8 cellular contexts compared by ENCODE assay signal in the genomic region with DNA sequence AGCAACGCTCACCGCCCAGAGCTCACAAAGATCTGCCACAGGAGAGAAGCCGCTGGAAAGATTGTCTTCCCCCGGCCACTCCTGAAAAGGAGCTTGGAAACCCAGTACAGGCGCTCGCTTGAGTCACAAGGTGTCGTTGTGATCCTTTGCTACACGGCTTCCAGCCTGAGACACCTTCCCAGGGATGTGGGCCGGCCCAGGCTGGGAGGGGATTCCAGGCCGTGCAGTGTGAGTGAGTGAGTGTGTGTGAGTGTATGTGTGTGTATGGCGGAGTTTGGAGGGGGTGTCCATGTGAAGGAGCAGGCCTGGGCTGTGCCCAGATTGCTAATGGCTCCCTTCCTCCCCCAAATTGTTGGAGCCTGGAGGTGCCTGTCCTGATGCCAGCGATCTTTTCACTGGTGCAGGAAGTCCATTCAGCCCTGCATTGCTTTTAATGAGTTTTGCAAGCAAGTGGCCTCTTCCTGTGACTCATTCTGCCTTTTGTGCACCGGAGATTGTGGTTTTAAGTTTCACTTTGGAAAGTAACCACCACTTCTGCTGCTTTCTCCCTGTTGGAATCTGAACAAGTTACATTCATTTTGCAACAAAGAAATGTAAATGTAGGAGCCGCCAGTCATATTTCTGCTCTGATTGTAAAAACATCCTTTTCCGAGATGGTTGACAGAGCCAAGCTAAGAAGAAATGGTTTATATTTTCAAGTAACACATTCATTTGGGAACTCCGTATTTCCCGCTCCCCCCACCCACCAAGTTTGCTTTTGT.
A peak's percentile ranks its signal among the peaks of the same experiment; 100 is the strongest.
DNase-seq lines count a peak whose midpoint lies in the region; ATAC-seq and TF ChIP-seq lines count a peak whose summit lies in the region.

No MANE protein-coding gene starts in this region.

- peaks cover 14% of the 10 kb centered on the region for H3K9me3 Mint-ChIP-seq in activated T-helper 1 cell treated with anti-CD3 and anti-CD28 coated beads, Interleukin-12 subunit alpha, Interleukin-12 subunit beta, Interleukin-2, Interleukin-4 antibody, amounts not matched to agents 30 ng/mL and 10 ng/mL and 1 ng/mL, durations not matched to agents 14 hours and 24 hours and 36 hours
- peaks cover 15% of the 10 kb centered on the region for H3K9me3 Mint-ChIP-seq in nephron progenitor cell

- H3K36me3 ChIP-seq in OCI-LY7 (ENCODE audit: insufficient read depth, low read length) (peaks cover 33% of the 10 kb centered on the region), suprapubic skin (peaks cover 8% of the 10 kb centered on the region)

- H3K9me2 ChIP-seq in OCI-LY7 (ENCODE audit: insufficient read depth, low read length): no peaks in the 10 kb centered on the region

- H3K4me1 ChIP-seq in OCI-LY7 (ENCODE audit: insufficient read depth, low read length, poor library complexity, severe bottlenecking): peaks cover 55% of the 10 kb centered on the region
- H3K4me1 ChIP-seq in suprapubic skin: peaks cover 25% of the 10 kb centered on the region

- peak overlapping the region; percentile 75 for H3K27ac Mint-ChIP-seq in activated T-helper 1 cell treated with anti-CD3 and anti-CD28 coated beads, Interleukin-12 subunit alpha, Interleukin-12 subunit beta, Interleukin-2, Interleukin-4 antibody, amounts not matched to agents 30 ng/mL and 10 ng/mL and 1 ng/mL, durations not matched to agents 14 hours and 24 hours and 36 hours
- H3K27ac Mint-ChIP-seq in nephron progenitor cell: peak overlapping the region; percentile 87

- peak overlapping the region; percentile 81 for H3K27ac ChIP-seq in OCI-LY7 (ENCODE audit: low read depth, low read length, poor library complexity, severe bottlenecking)
- peak overlapping the region; percentile 26 for H3K27ac ChIP-seq in suprapubic skin

- H3K4me1 Mint-ChIP-seq in activated T-helper 1 cell treated with anti-CD3 and anti-CD28 coated beads, Interleukin-12 subunit alpha, Interleukin-12 subunit beta, Interleukin-2, Interleukin-4 antibody, amounts not matched to agents 30 ng/mL and 10 ng/mL and 1 ng/mL, durations not matched to agents 14 hours and 24 hours and 36 hours (ENCODE audit: low read depth): peaks cover 44% of the 10 kb centered on the region
- peaks cover 28% of the 10 kb centered on the region for H3K4me1 Mint-ChIP-seq in nephron progenitor cell

- WGBS in suprapubic skin: 4% methylated on average over 17 of the region's 17 CpGs

- no TSS peak for BruUV-seq in OCI-LY7 (replicated peaks; lab: Mats Ljungman, UMichigan)

- H3K9me3 ChIP-seq in OCI-LY7 (ENCODE audit: low read length) (peaks cover 9% of the 10 kb centered on the region; the same call in 1 of the 2 replicates), suprapubic skin (no peaks in the 10 kb centered on the region)

- peak overlapping the region; percentile 76 for H3K4me3 Mint-ChIP-seq in activated T-helper 1 cell treated with anti-CD3 and anti-CD28 coated beads, Interleukin-12 subunit alpha, Interleukin-12 subunit beta, Interleukin-2, Interleukin-4 antibody, amounts not matched to agents 30 ng/mL and 10 ng/mL and 1 ng/mL, durations not matched to agents 14 hours and 24 hours and 36 hours
- peak overlapping the region; percentile 64 for H3K4me3 Mint-ChIP-seq in nephron progenitor cell

- ATAC-seq in GM19468 (IDR thresholded peaks at IDR 0.05; ENCODE audit: extremely low read depth, unreplicated experiment): peak; percentile 59

- intact Hi-C loops in OCI-LY7 (cut with micrococcal nuclease; ENCODE audit: unreplicated experiment): loop anchor here (1.0 to 10.0 kb wide), 9 partner anchors 33 to 1177 kb away; partner anchors contain the start of gene TRIB2
- intact Hi-C loops in activated T-helper 1 cell treated with anti-CD3 and anti-CD28 coated beads, Interleukin-12 subunit alpha, Interleukin-12 subunit beta, Interleukin-2, Interleukin-4 antibody, amounts not matched to agents 30 ng/mL and 10 ng/mL and 1 ng/mL, durations not matched to agents 14 hours and 24 hours and 36 hours (cut with micrococcal nuclease): loop anchor here (1.0 to 10.0 kb wide), 17 partner anchors 33 to 1177 kb away; partner anchors contain the start of genes ROCK2 and TRIB2

- peak overlapping the region; percentile 69 for H2AFZ ChIP-seq in OCI-LY7 (ENCODE audit: low read length)

- TF ChIP-seq POLR2A in suprapubic skin (IDR thresholded peaks at IDR 0.05): no peak

- no peaks in the 10 kb centered on the region for H3K27me3 ChIP-seq in suprapubic skin

- no peaks in the 10 kb centered on the region for H4K20me1 ChIP-seq in OCI-LY7 (ENCODE audit: insufficient read depth, low read length)

- H3K36me3 Mint-ChIP-seq in activated T-helper 1 cell treated with anti-CD3 and anti-CD28 coated beads, Interleukin-12 subunit alpha, Interleukin-12 subunit beta, Interleukin-2, Interleukin-4 antibody, amounts not matched to agents 30 ng/mL and 10 ng/mL and 1 ng/mL, durations not matched to agents 14 hours and 24 hours and 36 hours (ENCODE audit: low read depth): peaks cover 22% of the 10 kb centered on the region
- H3K36me3 Mint-ChIP-seq in nephron progenitor cell (ENCODE audit: low read depth): peaks cover 19% of the 10 kb centered on the region

- peak; percentile 40 for DNase-seq in D341Med (ENCODE audit: low spot score)
- DNase-seq in HK-2 (ENCODE audit: unreplicated experiment): peak; percentile 79
- peak; percentile 83 for DNase-seq in OCI-LY7 (ENCODE audit: low spot score)
- peak; percentile 59 for DNase-seq in activated T-helper 1 cell treated with anti-CD3 and anti-CD28 coated beads, Interleukin-12 subunit alpha, Interleukin-12 subunit beta, Interleukin-2, Interleukin-4 antibody, amounts not matched to agents 30 ng/mL and 10 ng/mL and 1 ng/mL, durations not matched to agents 14 hours and 24 hours and 36 hours (ENCODE audit: low spot score)
- DNase-seq in fibroblast of the aortic adventitia (ENCODE audit: low read depth): peak; percentile 98
- DNase-seq in nephron progenitor cell: peak; percentile 71
- peak in 1 of 2 donors; percentile 71 for DNase-seq in suprapubic skin (ENCODE audit: low spot score in 2 of 2)

- H3K79me2 ChIP-seq in OCI-LY7 (ENCODE audit: insufficient read depth, low read depth, low read length): no peaks in the 10 kb centered on the region

- H3K4me3 ChIP-seq in OCI-LY7 (ENCODE audit: low read depth, low read length, poor library complexity, severe bottlenecking): peak overlapping the region; percentile 46
- H3K4me3 ChIP-seq in fibroblast of the aortic adventitia (ENCODE audit: low read depth, low read length): peak overlapping the region; percentile 40
- peak overlapping the region; percentile 24 for H3K4me3 ChIP-seq in suprapubic skin

- H3K27me3 Mint-ChIP-seq in activated T-helper 1 cell treated with anti-CD3 and anti-CD28 coated beads, Interleukin-12 subunit alpha, Interleukin-12 subunit beta, Interleukin-2, Interleukin-4 antibody, amounts not matched to agents 30 ng/mL and 10 ng/mL and 1 ng/mL, durations not matched to agents 14 hours and 24 hours and 36 hours (ENCODE audit: insufficient read depth): peaks cover 37% of the 10 kb centered on the region
- peaks cover 14% of the 10 kb centered on the region for H3K27me3 Mint-ChIP-seq in nephron progenitor cell (ENCODE audit: low read depth, poor library complexity)

- TF ChIP-seq CTCF in OCI-LY7 (conservative IDR thresholded peaks at IDR 0.05; ENCODE audit: low read length): no peak
- TF ChIP-seq CTCF in fibroblast of the aortic adventitia (IDR thresholded peaks at IDR 0.05; ENCODE audit: insufficient read depth, low read length): no peak
- TF ChIP-seq CTCF in nephron progenitor cell (IDR thresholded peaks at IDR 0.05): peak; percentile 19
- TF ChIP-seq CTCF in suprapubic skin (IDR thresholded peaks at IDR 0.05): no peak

- TF ChIP-seq EP300 in suprapubic skin (IDR thresholded peaks at IDR 0.05): no peak

- CTCF ChIA-PET in OCI-LY7 (lab: Charles Lee; ENCODE audit: unreplicated experiment): interaction anchor here (1.4 kb wide), 1 partner anchor 219 kb away, joined by 3 read pairs; no protein-coding TSS in a partner anchor

- POLR2A ChIA-PET in OCI-LY7 (lab: Charles Lee): interaction anchor here (0.6 to 2.0 kb wide), 4 partner anchors 215 to 551 kb away, joined by 3 to 5 read pairs (median 3); no protein-coding TSS in a partner anchor

- peak overlapping the region; percentile 78 for H3K4me2 ChIP-seq in OCI-LY7 (ENCODE audit: low read length)
